In the genomic region with DNA sequence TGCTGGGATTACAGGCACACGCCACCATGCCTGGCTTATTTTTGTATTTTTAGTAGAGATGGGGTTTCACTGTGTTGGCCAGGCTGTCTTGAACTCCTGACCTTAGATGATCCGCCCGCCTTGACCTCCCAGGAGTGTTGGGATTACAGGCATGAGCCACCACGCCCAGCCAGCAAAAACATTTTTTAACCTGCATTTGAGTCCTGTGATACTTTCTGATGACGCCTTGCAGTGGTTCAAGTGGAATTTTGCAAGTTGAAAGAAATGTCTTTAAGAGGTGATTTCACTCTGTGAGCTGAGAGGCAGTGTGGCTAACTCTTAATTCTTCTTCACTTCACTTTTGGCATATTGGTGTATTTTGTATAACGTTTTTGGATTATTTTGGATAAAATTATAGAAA, we compare ENCODE assay signal across 22 cellular contexts. TPM values are rescaled to one million over a fixed set of nuclear protein-coding genes. Genes with fewer than 3 reads are reported as not detected.
DNase-seq lines count a peak whose midpoint lies in the region; ATAC-seq and TF ChIP-seq lines count a peak whose summit lies in the region.
"Had no signal": no experiment of that assay in that cellular context is flagged by ENCODE, and none has a peak within 500 bp of the region (broad histone marks: within the 10 kb centered on the region; RNA-seq: fewer than 3 reads in every experiment).

No MANE protein-coding gene starts in this region.

- peaks cover 8% of the 10 kb centered on the region for H3K36me3 Mint-ChIP-seq in activated naive CD4-positive, alpha-beta T cell treated with anti-CD3 and anti-CD28 coated beads, Interleukin-2, amount 50 U/mL, for 24 hours
- H3K36me3 Mint-ChIP-seq in activated naive CD8-positive, alpha-beta T cell treated with anti-CD3 and anti-CD28 coated beads, Interleukin-2, amount 50 U/mL, for 24 hours (ENCODE audit: low read depth): peaks cover 69% of the 10 kb centered on the region
- H3K36me3 Mint-ChIP-seq in stimulated activated memory B cell treated with anti-CD40 and anti-IgM and Interleukin-4, amounts not matched to agents 10 μg/mL and 1 μg/mL and 100 μg/mL, for 72 hours: peaks cover 6% of the 10 kb centered on the region

- H3K4me1 ChIP-seq in OCI-LY1 (ENCODE audit: insufficient read depth, low read length, severe bottlenecking) (peaks cover 69% of the 10 kb centered on the region), heart right ventricle (peaks cover 0 to 72% (median 54%) of the 10 kb centered on the region in 9 donors)
- H3K4me1 ChIP-seq: testis had no signal

- no peak for DNase-seq in activated naive CD4-positive, alpha-beta T cell treated with anti-CD3 and anti-CD28 coated beads, Interleukin-2, amount 50 U/mL, for 16 hours
- no peak for DNase-seq in activated naive CD8-positive, alpha-beta T cell treated with anti-CD3 and anti-CD28 coated beads, Interleukin-2, amount 50 U/mL, for 24 hours
- DNase-seq in heart right ventricle: no peak
- DNase-seq in mesenteric fat pad (ENCODE audit: low spot score): no peak
- DNase-seq in occipital lobe (lab: John Stamatoyannopoulos, UW): no peak
- DNase-seq: amniotic stem cell; central memory CD4-positive, alpha-beta T cell; effector memory CD8-positive, alpha-beta T cell; heart left ventricle; midbrain; NCI-H2029; NCI-H524; nucleus accumbens; stimulated activated CD4-positive, alpha-beta T cell treated with anti-CD3 and anti-CD28 coated beads, Interleukin-2, amount 100 ng/mL, for 48 hours; testis had no signal

- peak overlapping the region; percentile 41; the same call in 1 of the 2 replicates for H3K4me2 ChIP-seq in OCI-LY1 (ENCODE audit: low read length)

- intact Hi-C loops in heart right ventricle (cut with DNase I): no loop called here

- H3F3A ChIP-seq in OCI-LY1 (ENCODE audit: insufficient read depth, low read length): no peaks in the 10 kb centered on the region

- H2AFZ ChIP-seq in OCI-LY1 (ENCODE audit: low read length): no peak overlapping the region

- no peaks in the 10 kb centered on the region for H3K9me3 Mint-ChIP-seq in activated naive CD4-positive, alpha-beta T cell treated with anti-CD3 and anti-CD28 coated beads, Interleukin-2, amount 50 U/mL, for 24 hours
- no peaks in the 10 kb centered on the region for H3K9me3 Mint-ChIP-seq in activated naive CD8-positive, alpha-beta T cell treated with anti-CD3 and anti-CD28 coated beads, Interleukin-2, amount 50 U/mL, for 24 hours
- H3K9me3 Mint-ChIP-seq in stimulated activated memory B cell treated with anti-CD40 and anti-IgM and Interleukin-4, amounts not matched to agents 10 μg/mL and 1 μg/mL and 100 μg/mL, for 72 hours: no peaks in the 10 kb centered on the region
- H3K9me3 Mint-ChIP-seq: effector memory CD8-positive, alpha-beta T cell had no signal

- H3K27me3 ChIP-seq in OCI-LY1 (ENCODE audit: insufficient read depth, low read length): no peaks in the 10 kb centered on the region
- H3K27me3 ChIP-seq in heart right ventricle: no peaks in the 10 kb centered on the region
- H3K27me3 ChIP-seq: heart left ventricle, testis had no signal

- H3K27ac ChIP-seq in OCI-LY1 (ENCODE audit: low read depth, low read length, poor library complexity, severe bottlenecking) (peak overlapping the region; percentile 25), heart right ventricle (no peak overlapping the region)
- H3K27ac ChIP-seq: heart left ventricle, testis had no signal

- H3K9me2 ChIP-seq in OCI-LY1 (ENCODE audit: low read depth, low read length): no peaks in the 10 kb centered on the region

- no peak for ATAC-seq in activated naive CD8-positive, alpha-beta T cell treated with anti-CD3 and anti-CD28 coated beads, Interleukin-2, amount 50 U/mL, for 24 hours
- no peak for ATAC-seq in stimulated activated memory B cell treated with anti-CD40 and anti-IgM and Interleukin-4, amounts not matched to agents 10 μg/mL and 1 μg/mL and 100 μg/mL, for 72 hours
- no peak for ATAC-seq in heart right ventricle

- no peak for TF ChIP-seq CTCF in OCI-LY1 (IDR thresholded peaks at IDR 0.05; ENCODE audit: low read length)
- no peak for TF ChIP-seq CTCF in heart right ventricle (IDR thresholded peaks at IDR 0.05)

- WGBS in heart right ventricle, 2 donors: 90 to 92% methylated on average over 6 of the region's 6 CpGs

- H3K79me2 ChIP-seq in OCI-LY1 (ENCODE audit: insufficient read depth, low read length): peaks cover 93% of the 10 kb centered on the region

- no peaks in the 10 kb centered on the region for H3K9me3 ChIP-seq in OCI-LY1 (ENCODE audit: low read length)
- H3K9me3 ChIP-seq in heart right ventricle: no peaks in the 10 kb centered on the region
- H3K9me3 ChIP-seq: HAP-1, heart left ventricle, testis had no signal

- H3K9ac ChIP-seq in OCI-LY1 (ENCODE audit: low read length): no peak overlapping the region; the same call in 1 of the 2 replicates

- H4K20me1 ChIP-seq in OCI-LY1 (ENCODE audit: insufficient read depth, low read length): 0 out of 2 replicates have a peak, but pooled peaks cover 3% of the 10 kb centered on the region

- peaks cover 40% of the 10 kb centered on the region for H3K36me3 ChIP-seq in OCI-LY1 (ENCODE audit: insufficient read depth, low read length)
- peaks cover 0 to 28% (median 6%) of the 10 kb centered on the region in 9 donors for H3K36me3 ChIP-seq in heart right ventricle

- H3K4me1 Mint-ChIP-seq in activated naive CD4-positive, alpha-beta T cell treated with anti-CD3 and anti-CD28 coated beads, Interleukin-2, amount 50 U/mL, for 24 hours: peaks cover 83% of the 10 kb centered on the region
- H3K4me1 Mint-ChIP-seq in activated naive CD8-positive, alpha-beta T cell treated with anti-CD3 and anti-CD28 coated beads, Interleukin-2, amount 50 U/mL, for 24 hours: peaks cover 83% of the 10 kb centered on the region
- H3K4me1 Mint-ChIP-seq in stimulated activated memory B cell treated with anti-CD40 and anti-IgM and Interleukin-4, amounts not matched to agents 10 μg/mL and 1 μg/mL and 100 μg/mL, for 72 hours: peaks cover 76% of the 10 kb centered on the region

- no peak overlapping the region for H3K27ac Mint-ChIP-seq in activated naive CD4-positive, alpha-beta T cell treated with anti-CD3 and anti-CD28 coated beads, Interleukin-2, amount 50 U/mL, for 24 hours
- peak overlapping the region; percentile 77 for H3K27ac Mint-ChIP-seq in activated naive CD8-positive, alpha-beta T cell treated with anti-CD3 and anti-CD28 coated beads, Interleukin-2, amount 50 U/mL, for 24 hours
- peak overlapping the region; percentile 61 for H3K27ac Mint-ChIP-seq in stimulated activated memory B cell treated with anti-CD40 and anti-IgM and Interleukin-4, amounts not matched to agents 10 μg/mL and 1 μg/mL and 100 μg/mL, for 72 hours

- H3K27me3 Mint-ChIP-seq in activated naive CD4-positive, alpha-beta T cell treated with anti-CD3 and anti-CD28 coated beads, Interleukin-2, amount 50 U/mL, for 24 hours: no peaks in the 10 kb centered on the region
- H3K27me3 Mint-ChIP-seq in activated naive CD8-positive, alpha-beta T cell treated with anti-CD3 and anti-CD28 coated beads, Interleukin-2, amount 50 U/mL, for 24 hours: no peaks in the 10 kb centered on the region
- H3K27me3 Mint-ChIP-seq in stimulated activated memory B cell treated with anti-CD40 and anti-IgM and Interleukin-4, amounts not matched to agents 10 μg/mL and 1 μg/mL and 100 μg/mL, for 72 hours: no peaks in the 10 kb centered on the region
- H3K27me3 Mint-ChIP-seq: effector memory CD8-positive, alpha-beta T cell had no signal

- no peak overlapping the region for H3K4me3 ChIP-seq in OCI-LY1 (ENCODE audit: low read depth, low read length, poor library complexity, severe bottlenecking)
- H3K4me3 ChIP-seq in heart right ventricle: no peak overlapping the region
- H3K4me3 ChIP-seq: HAP-1, heart left ventricle, testis had no signal

- peak overlapping the region; percentile 38 for H3K4me3 Mint-ChIP-seq in activated naive CD4-positive, alpha-beta T cell treated with anti-CD3 and anti-CD28 coated beads, Interleukin-2, amount 50 U/mL, for 24 hours
- H3K4me3 Mint-ChIP-seq in activated naive CD8-positive, alpha-beta T cell treated with anti-CD3 and anti-CD28 coated beads, Interleukin-2, amount 50 U/mL, for 24 hours: peak overlapping the region; percentile 32
- no peak overlapping the region for H3K4me3 Mint-ChIP-seq in stimulated activated memory B cell treated with anti-CD40 and anti-IgM and Interleukin-4, amounts not matched to agents 10 μg/mL and 1 μg/mL and 100 μg/mL, for 72 hours

RNA-seq across cellular contexts. Expression of gene ANP32B, which starts 9.1 kb away (rescaled TPM):
- total RNA-seq in heart right ventricle: 10 to 100 TPM; 48.2 to 68.2 (median 56.9) TPM
- polyA plus RNA-seq in heart right ventricle: 10 to 100 TPM; 67.8 to 69.3 TPM
- total RNA-seq in mesenteric fat pad: 103 TPM
- total RNA-seq in occipital lobe: 3.9 TPM

RNA-seq across cellular contexts. Expression of gene HEMGN, which starts 54.2 kb away (rescaled TPM):
- total RNA-seq in heart right ventricle: 1 to 10 TPM in 1 of 10 donors, under 1 TPM in 3, not detected in 6; 0.11 to 1.1 (median 0.19) TPM
- not detected for polyA plus RNA-seq in heart right ventricle
- not detected for total RNA-seq in mesenteric fat pad
- total RNA-seq in occipital lobe: 3.9 TPM
- total RNA-seq: HT1080, MCF 10A, SK-MEL-5 had no signal
- polyA plus RNA-seq: heart left ventricle had no signal

Comparison
In these comparisons a context has a peak if more than half of its experiments do, and no peak if none do; other contexts are left out.
1. RNA of gene ANP32B, which starts 9.1 kb away (total RNA-seq): 103 TPM in mesenteric fat pad (single experiment) and 48.2 to 68.2 TPM in heart right ventricle; 3.9 TPM in occipital lobe (single experiment); every median in the first group is over 10 times any median in the second.